ENCODE assay signal across 24 cellular contexts in genomic region chr3:52069135-52069534, GRCh38.
"Had no signal": no experiment of that assay in that cellular context is flagged by ENCODE, and none has a peak within 500 bp of the region (broad histone marks: within the 10 kb centered on the region; RNA-seq: fewer than 3 reads in every experiment).

No MANE protein-coding gene starts in this region.

- H3K9me3 Mint-ChIP-seq: activated naive CD8-positive, alpha-beta T cell treated with anti-CD3 and anti-CD28 coated beads, Interleukin-2, amount 10 ng/mL, durations not matched to agents 7 days and 5 days; activated T-cell treated with anti-CD3 and anti-CD28 coated beads, Interleukin-2, amount 50 U/mL, for 4 hours; activated T-helper 2 cell treated with anti-CD3 and anti-CD28 coated beads, Interferon-gamma antibody, Interleukin-2, Interleukin-4, amounts not matched to agents 10 μg/mL and 5 μg/mL and 100 μg/mL, durations not matched to agents 14 hours and 24 hours and 36 hours; endodermal cell; neural crest cell; T-cell had no signal

- ATAC-seq: activated T-cell treated with anti-CD3 and anti-CD28 coated beads, Interleukin-2, amount 50 U/mL, for 4 hours; gastroesophageal sphincter; heart left ventricle; left cardiac atrium; T-cell had no signal

- H3K27ac Mint-ChIP-seq: activated naive CD8-positive, alpha-beta T cell treated with anti-CD3 and anti-CD28 coated beads, Interleukin-2, amount 10 ng/mL, durations not matched to agents 7 days and 5 days; activated T-helper 2 cell treated with anti-CD3 and anti-CD28 coated beads, Interferon-gamma antibody, Interleukin-2, Interleukin-4, amounts not matched to agents 10 μg/mL and 5 μg/mL and 100 μg/mL, durations not matched to agents 14 hours and 24 hours and 36 hours; endodermal cell; progenitor cell of endocrine pancreas; T-cell had no signal

- H3K4me3 Mint-ChIP-seq: activated naive CD8-positive, alpha-beta T cell treated with anti-CD3 and anti-CD28 coated beads, Interleukin-2, amount 10 ng/mL, durations not matched to agents 7 days and 5 days; activated T-cell treated with anti-CD3 and anti-CD28 coated beads, Interleukin-2, amount 50 U/mL, for 4 hours; endodermal cell; neural crest cell; T-cell had no signal

- H3K27me3 Mint-ChIP-seq: activated naive CD8-positive, alpha-beta T cell treated with anti-CD3 and anti-CD28 coated beads, Interleukin-2, amount 10 ng/mL, durations not matched to agents 7 days and 5 days; T-cell had no signal

- H3K4me1 Mint-ChIP-seq: activated naive CD8-positive, alpha-beta T cell treated with anti-CD3 and anti-CD28 coated beads, Interleukin-2, amount 10 ng/mL, durations not matched to agents 7 days and 5 days; endodermal cell had no signal

- DNase-seq: activated CD4-positive, alpha-beta T cell treated with anti-CD3 and anti-CD28 coated beads for 1 hour; activated CD4-positive, alpha-beta T cell treated with anti-CD3 and anti-CD28 coated beads, Interleukin-2, amount 50 U/mL, for 1 hour; activated CD8-positive, alpha-beta memory T cell treated with anti-CD3 and anti-CD28 coated beads for 24 hours; activated CD8-positive, alpha-beta memory T cell treated with anti-CD3 and anti-CD28 coated beads, Interleukin-2, amount 50 U/mL, for 4 hours; activated naive CD4-positive, alpha-beta T cell treated with Interleukin-2 at 50 U/mL for 16 hours; activated naive CD8-positive, alpha-beta T cell treated with anti-CD3 and anti-CD28 coated beads, Interleukin-2, amount 10 ng/mL, durations not matched to agents 7 days and 5 days; activated T-cell treated with anti-CD3 and anti-CD28 coated beads, Interleukin-2, amount 50 U/mL, for 4 hours; amniotic stem cell; endodermal cell; esophagus squamous epithelium; heart left ventricle; islet precursor cell; left cardiac atrium; retina; stimulated activated CD4-positive, alpha-beta T cell treated with anti-CD3 and anti-CD28 coated beads, Interleukin-2, amount 100 ng/mL, for 48 hours; stimulated activated naive CD4-positive, alpha-beta T cell; T-cell; testis; trophoblast cell; WERI-Rb-1 had no signal

- H3K36me3 Mint-ChIP-seq: activated naive CD8-positive, alpha-beta T cell treated with anti-CD3 and anti-CD28 coated beads, Interleukin-2, amount 10 ng/mL, durations not matched to agents 7 days and 5 days; T-cell had no signal
